ENCODE assay signal across 1 cellular context in genomic region chr19:35879770-35880317, GRCh38.
A peak's percentile ranks its signal among the peaks of the same experiment; 100 is the strongest.
TF ChIP-seq lines count a peak whose summit lies in the region.

No MANE protein-coding gene starts in this region.

TF ChIP-seq in HepG2, 621 proteins besides CTCF, POLR2A, EP300 and RAD21 (continued from another document and continues in another):
- TF ChIP-seq ZHX2 (IDR thresholded peaks at IDR 0.05; ENCODE audit: low read depth) (no peak), ZHX2 (CRISPR knock-in tag; IDR thresholded peaks at IDR 0.05; ENCODE audit: borderline replicate concordance) (peak; percentile 85; the same call in 1 of the 2 replicates), NCOA5 (CRISPR knock-in tag; IDR thresholded peaks at IDR 0.05) (no peak), ZNF740 (CRISPR knock-in tag; IDR thresholded peaks at IDR 0.05) (no peak), ZNF432 (CRISPR knock-in tag; IDR thresholded peaks at IDR 0.05; ENCODE audit: borderline replicate concordance) (no peak), NFRKB (IDR thresholded peaks at IDR 0.05) (no peak), ZSCAN30 (CRISPR knock-in tag; IDR thresholded peaks at IDR 0.05) (peak; percentile 42; the same call in 1 of the 2 replicates), ZZZ3 (CRISPR knock-in tag; IDR thresholded peaks at IDR 0.05; ENCODE audit: borderline replicate concordance) (no peak), TEF (CRISPR knock-in tag; IDR thresholded peaks at IDR 0.05) (peak; percentile 91), ZNF329 (CRISPR knock-in tag; IDR thresholded peaks at IDR 0.05; ENCODE audit: low read depth) (peak; percentile 84; the same call in 1 of the 2 replicates), PITX1 (CRISPR knock-in tag; IDR thresholded peaks at IDR 0.05) (peak; percentile 81), ZNF784 (CRISPR knock-in tag; IDR thresholded peaks at IDR 0.05; ENCODE audit: borderline replicate concordance) (peak; percentile 87; the same call in 1 of the 2 replicates), DNMT1 (CRISPR knock-in tag; IDR thresholded peaks at IDR 0.05) (no peak), PTBP1 (IDR thresholded peaks at IDR 0.05; ENCODE audit: low read depth, low read length, poor library complexity, severe bottlenecking) (peak; percentile 40), XBP1 (CRISPR knock-in tag; IDR thresholded peaks at IDR 0.05) (peak; percentile 72; the same call in 1 of the 2 replicates), POLR2AphosphoS5 (IDR thresholded peaks at IDR 0.05; ENCODE audit: low read depth, low read length) (no peak), HMGA1 (CRISPR knock-in tag; conservative IDR thresholded peaks at IDR 0.05) (no peak), HOMEZ (CRISPR knock-in tag; IDR thresholded peaks at IDR 0.05; ENCODE audit: low read depth) (peak; percentile 44; the same call in 1 of the 2 replicates), MLX (CRISPR knock-in tag; IDR thresholded peaks at IDR 0.05) (peak; percentile 45; the same call in 1 of the 2 replicates), ZNF101 (CRISPR knock-in tag; IDR thresholded peaks at IDR 0.05; ENCODE audit: borderline replicate concordance, low read depth) (no peak), ZNF383 (CRISPR knock-in tag; IDR thresholded peaks at IDR 0.05; ENCODE audit: borderline replicate concordance) (no peak), MAFF (IDR thresholded peaks at IDR 0.05; ENCODE audit: low read depth, low read length) (no peak), BCLAF1 (IDR thresholded peaks at IDR 0.05) (no peak), KMT2B (CRISPR knock-in tag; IDR thresholded peaks at IDR 0.05) (peak; percentile 87), BHLHE40 (IDR thresholded peaks at IDR 0.05; ENCODE audit: low read length) (no peak), EED (CRISPR knock-in tag; IDR thresholded peaks at IDR 0.05) (no peak; the same call in 1 of the 2 replicates), RFX5 (IDR thresholded peaks at IDR 0.05; ENCODE audit: low read depth, low read length) (no peak), MAFG (CRISPR knock-in tag; IDR thresholded peaks at IDR 0.05) (no peak), HNRNPLL (IDR thresholded peaks at IDR 0.05; ENCODE audit: low read depth, low read length, poor library complexity, severe bottlenecking) (peak; percentile 40), PHF20 (CRISPR knock-in tag; IDR thresholded peaks at IDR 0.05) (no peak), HNRNPL (IDR thresholded peaks at IDR 0.05; ENCODE audit: low read depth, low read length) (no peak), RARA (CRISPR knock-in tag; IDR thresholded peaks at IDR 0.05) (peak; percentile 70), CBX2 (IDR thresholded peaks at IDR 0.05; ENCODE audit: low read depth, low read length) (no peak), CBX2 (CRISPR knock-in tag; IDR thresholded peaks at IDR 0.05; ENCODE audit: low read depth) (0 out of 2 replicates have a peak, but pooled peaks have one; percentile 31), ZNF317 (CRISPR knock-in tag; IDR thresholded peaks at IDR 0.05) (peak; percentile 86), ZNF160 (CRISPR knock-in tag; IDR thresholded peaks at IDR 0.05) (peak; percentile 88; the same call in 1 of the 2 replicates), ZNF589 (CRISPR knock-in tag; conservative IDR thresholded peaks at IDR 0.05) (peak; percentile 89), CENPBD1 (CRISPR knock-in tag; IDR thresholded peaks at IDR 0.05; ENCODE audit: borderline replicate concordance, low read depth) (no peak), MIXL1 (CRISPR knock-in tag; IDR thresholded peaks at IDR 0.05) (peak; percentile 59; the same call in 1 of the 2 replicates), USF2 (IDR thresholded peaks at IDR 0.05; ENCODE audit: low read depth, low read length) (no peak), USF2 (CRISPR knock-in tag; IDR thresholded peaks at IDR 0.05; ENCODE audit: borderline replicate concordance) (no peak; the same call in 1 of the 2 replicates), ZNF207 (IDR thresholded peaks at IDR 0.05; ENCODE audit: borderline replicate concordance) (no peak), SRSF1 (optimal IDR thresholded peaks at IDR 0.05; ENCODE audit: low read depth, low read length) (no peak), ZNF605 (CRISPR knock-in tag; IDR thresholded peaks at IDR 0.05) (peak; percentile 98), DNMT3B (CRISPR knock-in tag; conservative IDR thresholded peaks at IDR 0.05) (peak; percentile 91; the same call in 1 of the 2 replicates), KDM4B (CRISPR knock-in tag; IDR thresholded peaks at IDR 0.05) (peak; percentile 93), ZKSCAN8 (CRISPR knock-in tag; IDR thresholded peaks at IDR 0.05; ENCODE audit: borderline replicate concordance) (0 out of 2 replicates have a peak, but pooled peaks have one; percentile 42), REPIN1 (CRISPR knock-in tag; IDR thresholded peaks at IDR 0.05; ENCODE audit: borderline replicate concordance, low read depth) (peak; percentile 79; the same call in 1 of the 2 replicates), HOXD1 (CRISPR knock-in tag; IDR thresholded peaks at IDR 0.05) (peak; percentile 96), ZBTB7B (CRISPR knock-in tag; IDR thresholded peaks at IDR 0.05) (peak; percentile 74; the same call in 1 of the 2 replicates), ZNF850 (CRISPR knock-in tag; conservative IDR thresholded peaks at IDR 0.05) (no peak), ZNF766 (CRISPR knock-in tag; IDR thresholded peaks at IDR 0.05; ENCODE audit: borderline replicate concordance) (peak; percentile 91), ZNF672 (CRISPR knock-in tag; IDR thresholded peaks at IDR 0.05) (no peak), ZC3H13 (CRISPR knock-in tag; IDR thresholded peaks at IDR 0.05) (no peak), PREB (CRISPR knock-in tag; IDR thresholded peaks at IDR 0.05) (no peak; the same call in 1 of the 2 replicates)
